ENCODE assay signal across 13 cellular contexts in genomic region chr4:122762966-122763716, GRCh38. TPM values are rescaled to one million over a fixed set of nuclear protein-coding genes. Genes with fewer than 3 reads are reported as not detected.
A peak's percentile ranks its signal among the peaks of the same experiment; 100 is the strongest.
DNase-seq lines count a peak whose midpoint lies in the region; ATAC-seq and TF ChIP-seq lines count a peak whose summit lies in the region.
"Had no signal": no experiment of that assay in that cellular context is flagged by ENCODE, and none has a peak within 500 bp of the region (broad histone marks: within the 10 kb centered on the region; RNA-seq: fewer than 3 reads in every experiment).

No MANE protein-coding gene starts in this region.

- intact Hi-C loops in activated B cell treated with CpG ODN at 0.5 μM for 24 hours (cut with micrococcal nuclease) = no loop called here

- no peak overlapping the region for H3K4me3 ChIP-seq in ACC112 (ENCODE audit: low read depth, low read length)
- no peak overlapping the region; a peak in 1 of 20 replicates for H3K4me3 ChIP-seq in BLaER1 treated with 17β-estradiol and CSF1 and Interleukin-3, amounts not matched to agents 10 nM and 100 nM

- H3K4me1 ChIP-seq in ACC112 (ENCODE audit: control insufficient read depth, insufficient read depth, low read length, unreplicated experiment) = peaks cover 44% of the 10 kb centered on the region
- H3K4me1 ChIP-seq in BLaER1 treated with 17β-estradiol and CSF1 and Interleukin-3, amounts not matched to agents 10 nM and 100 nM = peaks cover 26 to 48% (median 30%) of the 10 kb centered on the region in 10 experiments

- H3K36me3 ChIP-seq in ACC112 (ENCODE audit: insufficient read depth, low read length) = no peaks in the 10 kb centered on the region; the same call in 1 of the 2 replicates
- H3K36me3 ChIP-seq in BLaER1 treated with 17β-estradiol and CSF1 and Interleukin-3, amounts not matched to agents 10 nM and 100 nM = no peaks in the 10 kb centered on the region

- H3K4me2 ChIP-seq in BLaER1 treated with 17β-estradiol and CSF1 and Interleukin-3, amounts not matched to agents 10 nM and 100 nM = peak overlapping the region; percentile 49 to 87 (median 68); a peak in 21 of 22 replicates

- CTCF ChIA-PET in activated B cell treated with CpG ODN at 0.5 μM for 24 hours (lab: Charles Lee) = interaction anchor here (1.7 kb wide), 1 partner anchor 167 kb away, joined by 5 read pairs; no protein-coding TSS in a partner anchor

- H3K27ac ChIP-seq in ACC112 (ENCODE audit: low read depth, low read length) = peak overlapping the region; percentile 94
- H3K27ac ChIP-seq in BLaER1 treated with 17β-estradiol and CSF1 and Interleukin-3, amounts not matched to agents 10 nM and 100 nM = peak overlapping the region in 3 of 11 experiments; percentile 8 to 46 (median 34); a peak in 4 of 22 replicates

- DNase-seq in activated B cell treated with CpG ODN at 0.5 μM for 24 hours = no peak
- no peak for DNase-seq in naive B cell
- DNase-seq: aorta; foreskin melanocyte; NCI-H1436 treated with DMSO at 0.1 percent for 48 hours; right cardiac atrium; stimulated activated CD4-positive, alpha-beta T cell treated with anti-CD3 and anti-CD28 coated beads, Interleukin-1b, Interleukin-23, amount 100 ng/mL, for 48 hours had no signal

- 0 out of 22 replicates have a peak, but pooled peaks cover 0 to 4% (median 0%) of the 10 kb centered on the region in 11 experiments for H4K20me1 ChIP-seq in BLaER1 treated with 17β-estradiol and CSF1 and Interleukin-3, amounts not matched to agents 10 nM and 100 nM

- no peaks in the 10 kb centered on the region for H3K79me2 ChIP-seq in ACC112 (ENCODE audit: control insufficient read depth, insufficient read depth, low read length, unreplicated experiment)

- POLR2A ChIA-PET in activated B cell treated with CpG ODN at 0.5 μM for 24 hours (lab: Charles Lee) = no interaction called here

- no peak for TF ChIP-seq CTCF in activated B cell treated with CpG ODN at 0.5 μM for 24 hours (IDR thresholded peaks at IDR 0.05)

- H2AFZ ChIP-seq in ACC112 (ENCODE audit: low read length, unreplicated experiment) = peak overlapping the region; percentile 76

- H3K9me3 ChIP-seq in BLaER1 treated with 17β-estradiol and CSF1 and Interleukin-3, amounts not matched to agents 10 nM and 100 nM (replicated peaks in 1 of 11) = no peaks in the 10 kb centered on the region

- ATAC-seq in activated B cell treated with CpG ODN at 0.5 μM for 24 hours (ENCODE audit: low read depth) (no peak), naive B cell (ENCODE audit: low read depth in 2 of 2) (no peak), GM19328 (IDR thresholded peaks at IDR 0.05; ENCODE audit: unreplicated experiment) (no peak), HG03469 (IDR thresholded peaks at IDR 0.05; ENCODE audit: unreplicated experiment) (no peak), HG02970 (IDR thresholded peaks at IDR 0.05; ENCODE audit: low FRiP score, unreplicated experiment) (no peak)
- ATAC-seq: right cardiac atrium had no signal

- H3K27me3 Mint-ChIP-seq in activated B cell treated with CpG ODN at 0.5 μM for 24 hours (no peaks in the 10 kb centered on the region), naive B cell (no peaks in the 10 kb centered on the region)

- H3K9me3 Mint-ChIP-seq in activated B cell treated with CpG ODN at 0.5 μM for 24 hours (no peaks in the 10 kb centered on the region), naive B cell (no peaks in the 10 kb centered on the region)
- H3K9me3 Mint-ChIP-seq: activated T-helper 2 cell treated with anti-CD3 and anti-CD28 coated beads, Interferon-gamma antibody, Interleukin-2, Interleukin-4, amounts not matched to agents 10 μg/mL and 5 μg/mL and 100 μg/mL, durations not matched to agents 14 hours and 24 hours and 36 hours had no signal

- H3K4me1 Mint-ChIP-seq in activated B cell treated with CpG ODN at 0.5 μM for 24 hours (peaks cover 27% of the 10 kb centered on the region), naive B cell (peaks cover 16 to 29% (median 25%) of the 10 kb centered on the region in 3 donors)

- no peak overlapping the region for H3K27ac Mint-ChIP-seq in activated B cell treated with CpG ODN at 0.5 μM for 24 hours
- peak overlapping the region in 5 of 6 donors; percentile 31 to 80 (median 56) for H3K27ac Mint-ChIP-seq in naive B cell
- H3K27ac Mint-ChIP-seq: activated T-helper 2 cell treated with anti-CD3 and anti-CD28 coated beads, Interferon-gamma antibody, Interleukin-2, Interleukin-4, amounts not matched to agents 10 μg/mL and 5 μg/mL and 100 μg/mL, durations not matched to agents 14 hours and 24 hours and 36 hours had no signal

- H3K4me3 Mint-ChIP-seq in activated B cell treated with CpG ODN at 0.5 μM for 24 hours (peak overlapping the region; percentile 35), naive B cell (peak overlapping the region in 7 of 8 donors; percentile 20 to 69 (median 38))

- H3K36me3 Mint-ChIP-seq in activated B cell treated with CpG ODN at 0.5 μM for 24 hours (ENCODE audit: low read depth) (no peaks in the 10 kb centered on the region), naive B cell (no peaks in the 10 kb centered on the region)

- H3K9ac ChIP-seq in BLaER1 treated with 17β-estradiol and CSF1 and Interleukin-3, amounts not matched to agents 10 nM and 100 nM = no peak overlapping the region; a peak in 1 of 22 replicates

- H3K27me3 ChIP-seq in ACC112 (ENCODE audit: insufficient read depth, low read length) = no peaks in the 10 kb centered on the region
- peaks cover 0 to 16% (median 0%) of the 10 kb centered on the region in 11 experiments; a peak in 6 of 22 replicates for H3K27me3 ChIP-seq in BLaER1 treated with 17β-estradiol and CSF1 and Interleukin-3, amounts not matched to agents 10 nM and 100 nM

RNA-seq across cellular contexts. Expression of gene BBS12, which starts 30.6 kb away (rescaled TPM):
- 2.5 and 3.3 TPM in 2 replicates for total RNA-seq in activated B cell treated with CpG ODN at 0.5 μM for 24 hours
- 1 to 10 TPM in 5 of 6 donors, under 1 TPM in 1; 0.92 to 2.1 (median 1.4) TPM for polyA plus RNA-seq in naive B cell (ENCODE audit: low read depth in 6 of 6)
